Comparison of ENCODE assay signal across 13 cellular contexts in genomic region chr1:7670334-7671145, GRCh38.
DNase-seq lines count a peak whose midpoint lies in the region; ATAC-seq and TF ChIP-seq lines count a peak whose summit lies in the region.
"Had no signal": no experiment of that assay in that cellular context is flagged by ENCODE, and none has a peak within 500 bp of the region (broad histone marks: within the 10 kb centered on the region; RNA-seq: fewer than 3 reads in every experiment).

No MANE protein-coding gene starts in this region.

- no peaks in the 10 kb centered on the region for H3K36me3 Mint-ChIP-seq in CD8-positive, alpha-beta memory T cell
- H3K36me3 Mint-ChIP-seq in glutamatergic neuron (ENCODE audit: unreplicated experiment) (peaks cover 10% of the 10 kb centered on the region), neural progenitor cell (no peaks in the 10 kb centered on the region), natural killer cell (no peaks in the 10 kb centered on the region)
- H3K36me3 Mint-ChIP-seq: immature natural killer cell had no signal

- POLR2A ChIA-PET in CD8-positive, alpha-beta memory T cell (lab: Charles Lee): no interaction called here

- no peak for TF ChIP-seq POLR2A in esophagus squamous epithelium (IDR thresholded peaks at IDR 0.05)

- H3K27me3 Mint-ChIP-seq in CD8-positive, alpha-beta memory T cell: peaks cover 5 to 8% of the 10 kb centered on the region in 2 donors
- peaks cover 22% of the 10 kb centered on the region for H3K27me3 Mint-ChIP-seq in glutamatergic neuron (ENCODE audit: unreplicated experiment)
- peaks cover 21% of the 10 kb centered on the region for H3K27me3 Mint-ChIP-seq in neural progenitor cell (ENCODE audit: insufficient read depth, low read depth)
- H3K27me3 Mint-ChIP-seq in natural killer cell (ENCODE audit: low read depth in 2 of 2): peaks cover 0 to 5% of the 10 kb centered on the region in 2 donors

- peak overlapping the region in 2 of 8 donors; percentile 39 to 66 for H3K27ac Mint-ChIP-seq in CD8-positive, alpha-beta memory T cell
- H3K27ac Mint-ChIP-seq in glutamatergic neuron (ENCODE audit: unreplicated experiment) (peak overlapping the region; percentile 66), neural progenitor cell (peak overlapping the region; percentile 100), natural killer cell (no peak overlapping the region)
- H3K27ac Mint-ChIP-seq: immature natural killer cell had no signal

- no peak for DNase-seq in CD8-positive, alpha-beta memory T cell
- DNase-seq in glutamatergic neuron (no peak), neural progenitor cell (ENCODE audit: low spot score) (peak; percentile 48), esophagus squamous epithelium (lab: John Stamatoyannopoulos, UW) (no peak), natural killer cell (no peak), NAMALWA (ENCODE audit: low spot score) (no peak)
- DNase-seq: cortex of kidney, NCI-H446 treated with DMSO at 0.1 percent for 48 hours, PC-9, upper lobe of left lung had no signal

- H3K79me2 ChIP-seq in KMS-11 (ENCODE audit: insufficient read depth, low read depth) (no peaks in the 10 kb centered on the region), neural progenitor cell (ENCODE audit: low read depth) (no peaks in the 10 kb centered on the region)

- H3K9ac ChIP-seq in KMS-11 (no peak overlapping the region; the same call in 1 of the 2 replicates), neural progenitor cell (no peak overlapping the region)

- no peak for ATAC-seq in natural killer cell

- H3K9me3 Mint-ChIP-seq in CD8-positive, alpha-beta memory T cell: no peaks in the 10 kb centered on the region
- peaks cover 11% of the 10 kb centered on the region for H3K9me3 Mint-ChIP-seq in glutamatergic neuron (ENCODE audit: unreplicated experiment)
- no peaks in the 10 kb centered on the region for H3K9me3 Mint-ChIP-seq in neural progenitor cell
- no peaks in the 10 kb centered on the region for H3K9me3 Mint-ChIP-seq in natural killer cell
- H3K9me3 Mint-ChIP-seq: immature natural killer cell had no signal

- 39 to 66% methylated on average over 3 to 10 of the region's 15 CpGs for WGBS in esophagus squamous epithelium, 2 donors

- H3K4me3 ChIP-seq in CD8-positive, alpha-beta memory T cell (ENCODE audit: low read length): no peak overlapping the region
- H3K4me3 ChIP-seq in KMS-11 (IDR thresholded peaks at IDR 0.05; ENCODE audit: insufficient read depth, low read depth, low read length) (no peak overlapping the region), neural progenitor cell (peak overlapping the region; percentile 13), esophagus squamous epithelium (no peak overlapping the region)
- H3K4me3 ChIP-seq: PC-9 had no signal

- TF ChIP-seq CTCF in KMS-11 (conservative IDR thresholded peaks at IDR 0.05; ENCODE audit: low read depth, low read length) (no peak), glutamatergic neuron (IDR thresholded peaks at IDR 0.05; ENCODE audit: partially characterized antibody, unreplicated experiment) (no peak), neural progenitor cell (IDR thresholded peaks at IDR 0.05) (no peak), esophagus squamous epithelium (IDR thresholded peaks at IDR 0.05) (no peak), natural killer cell (IDR thresholded peaks at IDR 0.05) (no peak)

- H3K36me3 ChIP-seq in CD8-positive, alpha-beta memory T cell (ENCODE audit: insufficient read depth, low read length): no peaks in the 10 kb centered on the region
- no peaks in the 10 kb centered on the region for H3K36me3 ChIP-seq in KMS-11 (ENCODE audit: insufficient read depth)
- no peaks in the 10 kb centered on the region for H3K36me3 ChIP-seq in neural progenitor cell
- H3K36me3 ChIP-seq in esophagus squamous epithelium: no peaks in the 10 kb centered on the region
- H3K36me3 ChIP-seq: upper lobe of left lung had no signal

- no peaks in the 10 kb centered on the region for H3K27me3 ChIP-seq in CD8-positive, alpha-beta memory T cell (ENCODE audit: insufficient read depth, low read length, poor library complexity, severe bottlenecking)
- H3K27me3 ChIP-seq in KMS-11 (ENCODE audit: insufficient read depth, low read depth): peaks cover 10% of the 10 kb centered on the region; the same call in 1 of the 2 replicates
- H3K27me3 ChIP-seq in neural progenitor cell: no peaks in the 10 kb centered on the region
- H3K27me3 ChIP-seq in esophagus squamous epithelium: peaks cover 0 to 23% (median 0%) of the 10 kb centered on the region in 4 donors
- H3K27me3 ChIP-seq: upper lobe of left lung had no signal

- H3K27ac ChIP-seq in CD8-positive, alpha-beta memory T cell (ENCODE audit: low read depth, low read length): no peak overlapping the region
- H3K27ac ChIP-seq in KMS-11 (no peak overlapping the region), neural progenitor cell (no peak overlapping the region), esophagus squamous epithelium (no peak overlapping the region)
- H3K27ac ChIP-seq: C4-2B, PC-9, upper lobe of left lung had no signal

- CTCF ChIA-PET in CD8-positive, alpha-beta memory T cell (lab: Charles Lee): interaction anchor here (1.4 to 9.2 kb wide), 5 partner anchors 11 to 99 kb away, joined by 3 to 214 read pairs (median 7); no protein-coding TSS in a partner anchor

- H3F3A ChIP-seq in neural progenitor cell (ENCODE audit: low read depth): peaks cover 8% of the 10 kb centered on the region

- H3K4me1 Mint-ChIP-seq in CD8-positive, alpha-beta memory T cell: peaks cover 0 to 23% (median 11%) of the 10 kb centered on the region in 3 donors
- H3K4me1 Mint-ChIP-seq in glutamatergic neuron (ENCODE audit: low read depth, unreplicated experiment) (peaks cover 20% of the 10 kb centered on the region), neural progenitor cell (peaks cover 61% of the 10 kb centered on the region), natural killer cell (peaks cover 0 to 11% of the 10 kb centered on the region in 2 donors)

- no peaks in the 10 kb centered on the region for H3K4me1 ChIP-seq in CD8-positive, alpha-beta memory T cell (ENCODE audit: insufficient read depth, low read length)
- H3K4me1 ChIP-seq in KMS-11 (ENCODE audit: low read depth, poor library complexity, severe bottlenecking) (peaks cover 18% of the 10 kb centered on the region), neural progenitor cell (peaks cover 32% of the 10 kb centered on the region), esophagus squamous epithelium (peaks cover 0 to 24% (median 9%) of the 10 kb centered on the region in 3 donors)

- H4K20me1 ChIP-seq in KMS-11 (ENCODE audit: insufficient read depth) (no peaks in the 10 kb centered on the region), neural progenitor cell (ENCODE audit: low read depth) (no peaks in the 10 kb centered on the region)

- intact Hi-C loops in esophagus squamous epithelium (cut with DNase I) (no loop called here), natural killer cell (cut with micrococcal nuclease) (no loop called here)

- H3K4me3 Mint-ChIP-seq in CD8-positive, alpha-beta memory T cell: peak overlapping the region in 4 of 7 donors; percentile 24 to 80 (median 55)
- no peak overlapping the region for H3K4me3 Mint-ChIP-seq in glutamatergic neuron (ENCODE audit: unreplicated experiment)
- peak overlapping the region; percentile 83 for H3K4me3 Mint-ChIP-seq in neural progenitor cell
- H3K4me3 Mint-ChIP-seq in natural killer cell: no peak overlapping the region
- H3K4me3 Mint-ChIP-seq: immature natural killer cell had no signal

- H3K9me3 ChIP-seq in CD8-positive, alpha-beta memory T cell (ENCODE audit: low read length): no peaks in the 10 kb centered on the region
- H3K9me3 ChIP-seq in neural progenitor cell (ENCODE audit: low read depth) (no peaks in the 10 kb centered on the region), esophagus squamous epithelium (no peaks in the 10 kb centered on the region)
- H3K9me3 ChIP-seq: upper lobe of left lung had no signal

- H3K4me2 ChIP-seq in KMS-11 (peak overlapping the region; percentile 83; the same call in 1 of the 2 replicates), neural progenitor cell (peak overlapping the region; percentile 69)
- H3K4me2 ChIP-seq: PC-9 had no signal

- H2AFZ ChIP-seq in KMS-11 (ENCODE audit: low read depth) (peak overlapping the region; percentile 95), neural progenitor cell (replicated peaks) (no peak overlapping the region)
- H2AFZ ChIP-seq: PC-9 had no signal

Comparison
In these comparisons a context has a peak if more than half of its experiments do, and no peak if none do; other contexts are left out.
1. H3K27ac Mint-ChIP-seq: peak in glutamatergic neuron (single experiment) and neural progenitor cell (single experiment); none in natural killer cell (0 of 2).
2. H3K4me3 Mint-ChIP-seq: peak in CD8-positive, alpha-beta memory T cell (4 of 7) and neural progenitor cell (single experiment); none in glutamatergic neuron (single experiment) and natural killer cell (single experiment).